ENCODE assay signal across 12 cellular contexts in the genomic region with DNA sequence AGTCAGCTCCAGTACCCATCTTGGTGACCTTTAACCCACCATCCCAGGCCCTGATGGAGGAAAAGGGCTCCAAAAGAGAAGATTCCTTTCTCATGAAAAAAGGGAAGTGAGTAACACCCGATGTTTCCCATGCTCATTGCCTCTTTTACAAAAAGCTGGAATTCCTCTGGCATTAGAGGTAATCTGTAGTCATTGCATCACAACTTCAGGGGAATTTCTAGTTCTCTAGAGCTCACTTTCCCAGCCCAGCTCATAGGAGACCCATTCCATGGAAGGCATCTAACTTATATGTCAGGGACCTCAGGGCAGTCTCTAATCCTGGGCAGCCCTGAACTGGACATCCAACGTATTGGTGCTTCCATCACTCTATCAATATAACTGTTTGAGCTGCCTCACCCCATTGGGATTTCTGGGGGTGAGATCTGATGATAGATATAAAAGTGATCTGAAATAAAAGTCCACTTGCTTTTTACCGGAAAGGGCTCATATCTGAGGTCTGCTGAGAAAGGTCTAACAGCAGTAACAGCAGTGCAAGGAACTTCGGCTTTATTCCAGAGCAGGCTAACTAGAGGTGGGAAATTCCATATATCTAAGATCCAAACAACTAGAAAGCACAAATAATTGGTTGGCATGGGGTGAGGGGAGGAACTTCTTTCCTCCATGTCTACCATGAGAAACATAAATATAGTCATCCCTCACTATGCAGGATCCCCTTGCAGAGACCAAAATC.
A peak's percentile ranks its signal among the peaks of the same experiment; 100 is the strongest.
DNase-seq lines count a peak whose midpoint lies in the region; ATAC-seq and TF ChIP-seq lines count a peak whose summit lies in the region.
"Had no signal": no experiment of that assay in that cellular context is flagged by ENCODE, and none has a peak within 500 bp of the region (broad histone marks: within the 10 kb centered on the region; RNA-seq: fewer than 3 reads in every experiment).

No MANE protein-coding gene starts in this region.

- no peaks in the 10 kb centered on the region for H3K9me3 Mint-ChIP-seq in HFFc6
- H3K9me3 Mint-ChIP-seq: natural killer cell had no signal

- ATAC-seq in HG03439 (IDR thresholded peaks at IDR 0.05; ENCODE audit: unreplicated experiment) (no peak), HG03095 (IDR thresholded peaks at IDR 0.05; ENCODE audit: unreplicated experiment) (no peak)
- ATAC-seq: natural killer cell had no signal

- peaks cover 45% of the 10 kb centered on the region for H3K4me1 Mint-ChIP-seq in HFFc6 (ENCODE audit: low read depth)
- H3K4me1 Mint-ChIP-seq: natural killer cell had no signal

- peak overlapping the region; percentile 29 for H3K4me3 Mint-ChIP-seq in HFFc6
- H3K4me3 Mint-ChIP-seq: immature natural killer cell, natural killer cell had no signal

- TF ChIP-seq CTCF in HFFc6 (IDR thresholded peaks at IDR 0.05), result no peak

- H3K27ac Mint-ChIP-seq in HFFc6, result peak overlapping the region; percentile 92
- H3K27ac Mint-ChIP-seq: immature natural killer cell, natural killer cell had no signal

- H3K36me3 Mint-ChIP-seq in HFFc6 (ENCODE audit: low read depth), result peaks cover 4% of the 10 kb centered on the region; the same call in 1 of the 2 replicates
- H3K36me3 Mint-ChIP-seq: immature natural killer cell, natural killer cell had no signal

- H3K27me3 Mint-ChIP-seq in HFFc6 (ENCODE audit: insufficient read depth), result no peaks in the 10 kb centered on the region; the same call in 1 of the 2 replicates

- DNase-seq in HFFc6, result peak; percentile 88
- peak; percentile 56 for DNase-seq in amniotic stem cell (lab: John Stamatoyannopoulos, UW)
- peak; percentile 5 for DNase-seq in glomerular visceral epithelial cell (ENCODE audit: extremely low spot score)
- DNase-seq in stromal cell of bone marrow (ENCODE audit: low read depth), result peak; percentile 72
- DNase-seq in islet precursor cell, result no peak
- DNase-seq: DMS79; immature natural killer cell; natural killer cell; NCI-H1930; stimulated activated CD4-positive, alpha-beta T cell treated with anti-CD3 and anti-CD28 coated beads, Interleukin-15, amount 100 ng/mL, for 24 hours had no signal
